25 cellular contexts compared by ENCODE assay signal in genomic region chr11:103483996-103484395, GRCh38.
"Had no signal": no experiment of that assay in that cellular context is flagged by ENCODE, and none has a peak within 500 bp of the region (broad histone marks: within the 10 kb centered on the region; RNA-seq: fewer than 3 reads in every experiment).

No MANE protein-coding gene starts in this region.

- H3K4me3 ChIP-seq: coronary artery, dorsolateral prefrontal cortex, gastrocnemius medialis, heart right ventricle, hepatocyte had no signal

- ATAC-seq: activated CD4-positive, alpha-beta T cell treated with anti-CD3 and anti-CD28 coated beads for 36 hours; activated T-cell treated with anti-CD3 and anti-CD28 coated beads, Interleukin-2, amount 50 U/mL, for 4 hours; activated T-helper 17 cell treated with anti-CD3 and anti-CD28 coated beads, Interleukin-2, amount 50 U/mL, for 72 hours; esophagus mucosa; gastrocnemius medialis; heart right ventricle had no signal

- FAIRE-seq: astrocyte had no signal

- H3K4me1 ChIP-seq: gastrocnemius medialis, heart right ventricle had no signal

- H3K27me3 ChIP-seq: dorsolateral prefrontal cortex, gastrocnemius medialis, heart right ventricle, hepatocyte had no signal

- H3K79me2 ChIP-seq: hepatocyte had no signal

- DNase-seq: activated CD4-positive, alpha-beta memory T cell treated with anti-CD3 and anti-CD28 coated beads, Interleukin-2, amount 10 ng/mL, durations not matched to agents 7 days and 5 days; activated CD4-positive, alpha-beta T cell treated with anti-CD3 and anti-CD28 coated beads for 36 hours; activated CD4-positive, alpha-beta T cell treated with anti-CD3 and anti-CD28 coated beads, Interleukin-2, amount 10 ng/mL, durations not matched to agents 24 days and 14 days; activated CD4-positive, CD25-positive, alpha-beta regulatory T cell; activated CD4-positive, CD25-positive, alpha-beta regulatory T cell treated with anti-CD3 and anti-CD28 coated beads, Interleukin-2, amount 50 U/mL, for 72 hours; activated effector memory CD4-positive, alpha-beta T cell treated with Interleukin-2 at 50 U/mL for 16 hours; activated gamma-delta T cell treated with Interleukin-2 at 50 U/mL for 16 hours; activated naive CD4-positive, alpha-beta T cell treated with anti-CD3 and anti-CD28 coated beads, Interleukin-2, amount 50 U/mL, for 16 hours; activated naive CD4-positive, alpha-beta T cell treated with Interleukin-2 at 50 U/mL for 16 hours; activated T-cell treated with anti-CD3 and anti-CD28 coated beads, Interleukin-2, amount 50 U/mL, for 4 hours; amniotic stem cell; anterior cingulate cortex; caudate nucleus; cerebellar nuclear complex; dorsolateral prefrontal cortex; effector memory CD4-positive, alpha-beta T cell; endodermal cell; gastrocnemius medialis; heart right ventricle; T-helper 2 cell had no signal

- H3K36me3 ChIP-seq: gastrocnemius medialis, heart right ventricle had no signal

- H2AFZ ChIP-seq: hepatocyte had no signal

- H3K9me3 ChIP-seq: gastrocnemius medialis, heart right ventricle had no signal

- H3K4me2 ChIP-seq: hepatocyte had no signal

- H3K27ac ChIP-seq: coronary artery, dorsolateral prefrontal cortex, gastrocnemius medialis, heart right ventricle, hepatocyte had no signal
